9 cellular contexts compared by ENCODE assay signal in the genomic region with DNA sequence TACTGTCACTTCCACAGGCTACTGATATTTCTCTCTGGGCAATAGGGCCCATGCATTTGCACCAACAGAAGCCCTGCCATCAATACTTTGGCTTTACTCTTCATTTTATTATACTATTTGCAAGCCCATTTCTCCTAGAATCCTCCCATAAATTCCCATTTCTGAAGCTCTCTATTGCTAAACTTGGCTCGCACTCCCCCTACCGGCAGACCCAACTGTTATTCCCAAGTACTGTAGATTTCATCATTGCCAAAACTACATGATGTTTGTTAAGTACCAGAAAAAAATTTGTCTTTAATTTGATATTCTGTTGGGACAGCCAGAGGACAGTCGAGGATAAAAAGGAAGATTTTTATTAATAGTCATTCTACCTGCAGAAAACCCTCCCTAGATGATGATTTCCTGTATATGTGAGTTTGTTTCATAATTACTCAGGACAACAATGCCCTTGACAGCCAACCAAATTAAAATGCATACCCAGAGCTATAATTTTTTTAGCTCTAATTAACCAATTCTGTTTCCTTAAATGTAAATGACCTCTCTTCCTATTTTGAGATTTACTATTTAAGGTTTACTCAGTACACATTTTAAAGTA.
A peak's percentile ranks its signal among the peaks of the same experiment; 100 is the strongest.
DNase-seq lines count a peak whose midpoint lies in the region; ATAC-seq, FAIRE-seq and TF ChIP-seq lines count a peak whose summit lies in the region.
"Had no signal": no experiment of that assay in that cellular context is flagged by ENCODE, and none has a peak within 500 bp of the region (broad histone marks: within the 10 kb centered on the region; RNA-seq: fewer than 3 reads in every experiment).

No MANE protein-coding gene starts in this region.

- no peak for TF ChIP-seq POLR2A in testis (IDR thresholded peaks at IDR 0.05)

- H3K27ac ChIP-seq in keratinocyte (ENCODE audit: control insufficient read depth, insufficient read depth, low read length) (no peak overlapping the region), testis (no peak overlapping the region)

- H3K9me3 ChIP-seq in keratinocyte (ENCODE audit: control insufficient read depth, low read depth, low read length) (no peaks in the 10 kb centered on the region), testis (no peaks in the 10 kb centered on the region)

- no peak overlapping the region for H3K9ac ChIP-seq in keratinocyte (ENCODE audit: control insufficient read depth, extremely low read depth, insufficient read depth, low read length)

- no peak overlapping the region for H2AFZ ChIP-seq in keratinocyte (ENCODE audit: control insufficient read depth, low read length)

- H3K36me3 ChIP-seq in keratinocyte (ENCODE audit: control insufficient read depth in 2 of 2, extremely low read depth in 1 of 2, insufficient read depth in 2 of 2, low read length in 2 of 2): no peaks in the 10 kb centered on the region
- H3K36me3 ChIP-seq in testis (ENCODE audit: low read depth, missing control alignments): no peaks in the 10 kb centered on the region

- no peak for ATAC-seq in GM21529 (IDR thresholded peaks at IDR 0.05; ENCODE audit: unreplicated experiment)

- H3K4me1 ChIP-seq in keratinocyte (ENCODE audit: control insufficient read depth, extremely low read depth, insufficient read depth, low read length) (no peaks in the 10 kb centered on the region), testis (no peaks in the 10 kb centered on the region)

- H3K4me3 ChIP-seq in keratinocyte (ENCODE audit: control insufficient read depth in 2 of 3, extremely low read depth in 1 of 3, insufficient read depth in 2 of 3, low read depth in 1 of 3, low read length in 3 of 3) (no peak overlapping the region), testis (no peak overlapping the region)

- H3K79me2 ChIP-seq in keratinocyte (ENCODE audit: control insufficient read depth, insufficient read depth, low read length): no peaks in the 10 kb centered on the region

- FAIRE-seq in keratinocyte (lab: Jason Lieb, UNC): no peak

- in situ Hi-C loops in T47D (cut with HindIII; ENCODE audit: low pct_unique_long_range_greater_than_20kb, low sequenced_read_pairs): no loop called here

- intact Hi-C loops in testis (cut with DNase I; ENCODE audit: low total_unique reads): no loop called here

- TF ChIP-seq CTCF in GM12873 (IDR thresholded peaks at IDR 0.05; ENCODE audit: insufficient read depth, low read depth, low read length, missing control alignments): peak; percentile 74
- peak; percentile 64 to 82 (median 78) for TF ChIP-seq CTCF in keratinocyte (optimal IDR thresholded peaks at IDR 0.05 in 1 of 3, IDR thresholded peaks at IDR 0.05 in 1 of 3, conservative IDR thresholded peaks at IDR 0.05 in 1 of 3; ENCODE audit: extremely low read depth in 1 of 3, insufficient read depth in 2 of 3, low read length in 3 of 3)
- peak; percentile 31 to 74 (median 61) for TF ChIP-seq CTCF in testis (IDR thresholded peaks at IDR 0.05)

- peaks cover 2% of the 10 kb centered on the region for H4K20me1 ChIP-seq in keratinocyte (ENCODE audit: control insufficient read depth, extremely low read depth, insufficient read depth, low read length)

- 24 to 36% methylated on average over 3 of the region's 3 CpGs for WGBS in testis, 2 donors

- no peaks in the 10 kb centered on the region for H3K27me3 ChIP-seq in keratinocyte (ENCODE audit: control insufficient read depth, extremely low read depth, insufficient read depth, low read length)
- H3K27me3 ChIP-seq in testis: no peaks in the 10 kb centered on the region

- dilution Hi-C loops in keratinocyte (cut with MboI; ENCODE audit: extremely low pct_ligation_motif_present, low sequenced_read_pairs): no loop called here

- DNase-seq in Ammon's horn (ENCODE audit: low spot score): peak; percentile 79
- peak; percentile 0 for DNase-seq in NCI-H2196 treated with DMSO at 0.1 percent for 48 hours (lab: John Stamatoyannopoulos, UW; ENCODE audit: unreplicated experiment)
- DNase-seq in T47D (ENCODE audit: low read depth in 1 of 2, low spot score in 1 of 2): peak; percentile 24 to 73
- DNase-seq in keratinocyte (ENCODE audit: low read depth, low spot score): peak; percentile 4
- DNase-seq in testis: peak; percentile 82
- no peak for DNase-seq in NCI-H128 (lab: John Stamatoyannopoulos, UW; ENCODE audit: unreplicated experiment)
- DNase-seq: naive B cell had no signal

- H3K9me1 ChIP-seq in keratinocyte (ENCODE audit: control insufficient read depth, extremely low read depth, insufficient read depth, low read length): no peaks in the 10 kb centered on the region

- no peak overlapping the region for H3K4me2 ChIP-seq in keratinocyte (ENCODE audit: control insufficient read depth, extremely low read depth, insufficient read depth, low read depth, low read length)
